In genomic region chrX:134186362-134187121, GRCh38 we compare ENCODE assay signal across 9 cellular contexts. TPM values are rescaled to one million over a fixed set of nuclear protein-coding genes. Genes with fewer than 3 reads are reported as not detected.
A peak's percentile ranks its signal among the peaks of the same experiment; 100 is the strongest.
DNase-seq lines count a peak whose midpoint lies in the region; ATAC-seq, FAIRE-seq and TF ChIP-seq lines count a peak whose summit lies in the region.
"Had no signal": no experiment of that assay in that cellular context is flagged by ENCODE, and none has a peak within 500 bp of the region (broad histone marks: within the 10 kb centered on the region; RNA-seq: fewer than 3 reads in every experiment).

No MANE protein-coding gene starts in this region.

- ATAC-seq in GM19467 (IDR thresholded peaks at IDR 0.05; ENCODE audit: unreplicated experiment) (peak; percentile 83), HG03460 (IDR thresholded peaks at IDR 0.05; ENCODE audit: unreplicated experiment) (peak; percentile 87)

- no peaks in the 10 kb centered on the region for H3K9me3 Mint-ChIP-seq in activated CD4-positive, alpha-beta memory T cell treated with anti-CD3 and anti-CD28 coated beads, Interleukin-2, amount 10 ng/mL, durations not matched to agents 7 days and 5 days

- H2AFZ ChIP-seq in neuron (ENCODE audit: low read depth, low read length), result no peak overlapping the region

- CTCF ChIA-PET in activated CD4-positive, alpha-beta memory T cell treated with anti-CD3 and anti-CD28 coated beads, Interleukin-2, amount 10 ng/mL, durations not matched to agents 7 days and 5 days (lab: Charles Lee), result interaction anchor here (0.7 to 1.8 kb wide), 7 partner anchors 10 to 42 kb away, joined by 3 to 7 read pairs (median 4); no protein-coding TSS in a partner anchor

- peaks cover 24% of the 10 kb centered on the region for H3K4me1 ChIP-seq in neuron (ENCODE audit: insufficient read depth, low read length)

- H3K27me3 ChIP-seq in neuron (ENCODE audit: insufficient read depth, low read length), result no peaks in the 10 kb centered on the region

- intact Hi-C loops in posterior cingulate gyrus (cut with DNase I), result no loop called here

- H3K27me3 Mint-ChIP-seq in activated CD4-positive, alpha-beta memory T cell treated with anti-CD3 and anti-CD28 coated beads, Interleukin-2, amount 10 ng/mL, durations not matched to agents 7 days and 5 days, result no peaks in the 10 kb centered on the region

- H3K36me3 Mint-ChIP-seq in activated CD4-positive, alpha-beta memory T cell treated with anti-CD3 and anti-CD28 coated beads, Interleukin-2, amount 10 ng/mL, durations not matched to agents 7 days and 5 days (ENCODE audit: low read depth), result peaks cover 5% of the 10 kb centered on the region

- FAIRE-seq in GM12892 (lab: Jason Lieb, UNC), result no peak

- peak overlapping the region; percentile 71 for H3K4me3 Mint-ChIP-seq in activated CD4-positive, alpha-beta memory T cell treated with anti-CD3 and anti-CD28 coated beads, Interleukin-2, amount 10 ng/mL, durations not matched to agents 7 days and 5 days

- POLR2A ChIA-PET in activated CD4-positive, alpha-beta memory T cell treated with anti-CD3 and anti-CD28 coated beads, Interleukin-2, amount 10 ng/mL, durations not matched to agents 7 days and 5 days (lab: Charles Lee), result interaction anchor here (0.7 to 5.3 kb wide), 6 partner anchors 14 to 68 kb away, joined by 3 to 113 read pairs (median 4); no protein-coding TSS in a partner anchor

- H3K27ac Mint-ChIP-seq in activated CD4-positive, alpha-beta memory T cell treated with anti-CD3 and anti-CD28 coated beads, Interleukin-2, amount 10 ng/mL, durations not matched to agents 7 days and 5 days, result peak overlapping the region; percentile 80

- H3K4me1 Mint-ChIP-seq in activated CD4-positive, alpha-beta memory T cell treated with anti-CD3 and anti-CD28 coated beads, Interleukin-2, amount 10 ng/mL, durations not matched to agents 7 days and 5 days, result peaks cover 38% of the 10 kb centered on the region

- no peak for TF ChIP-seq POLR2A in GM12892 (IDR thresholded peaks at IDR 0.05; ENCODE audit: low read depth, low read length)

- peak overlapping the region; percentile 25 for H3K4me3 ChIP-seq in neuron (ENCODE audit: low read length)

- H3K9me3 ChIP-seq in neuron (ENCODE audit: low read length), result no peaks in the 10 kb centered on the region

- DNase-seq in activated CD4-positive, alpha-beta memory T cell treated with anti-CD3 and anti-CD28 coated beads, Interleukin-2, amount 10 ng/mL, durations not matched to agents 7 days and 5 days, result peak; percentile 80
- DNase-seq in NCI-H128 (lab: John Stamatoyannopoulos, UW; ENCODE audit: unreplicated experiment) (no peak), GM12892 (ENCODE audit: insufficient read length) (no peak), NCI-H2081 treated with DMSO at 0.1 percent for 48 hours (lab: John Stamatoyannopoulos, UW) (no peak), posterior cingulate gyrus (no peak)

- H3K36me3 ChIP-seq in neuron (ENCODE audit: insufficient read depth, low read length), result no peaks in the 10 kb centered on the region

RNA-seq across cellular contexts. Expression of gene CCDC160, which starts 50.4 kb away (rescaled TPM):
- total RNA-seq in activated CD4-positive, alpha-beta memory T cell treated with anti-CD3 and anti-CD28 coated beads, Interleukin-2, amount 10 ng/mL, durations not matched to agents 7 days and 5 days, result not detected
- not detected for polyA plus RNA-seq in GM12892 (2012; ENCODE audit: missing spikeins)
- total RNA-seq: RPMI7951 had no signal
